ENCODE assay signal across 25 cellular contexts in genomic region chr12:24940157-24940556, GRCh38. TPM values are rescaled to one million over a fixed set of nuclear protein-coding genes. Genes with fewer than 3 reads are reported as not detected.
A peak's percentile ranks its signal among the peaks of the same experiment; 100 is the strongest.
DNase-seq lines count a peak whose midpoint lies in the region; ATAC-seq, FAIRE-seq and TF ChIP-seq lines count a peak whose summit lies in the region.
"Had no signal": no experiment of that assay in that cellular context is flagged by ENCODE, and none has a peak within 500 bp of the region (broad histone marks: within the 10 kb centered on the region; RNA-seq: fewer than 3 reads in every experiment).

No MANE protein-coding gene starts in this region.

- TF ChIP-seq POLR2A in K562 (conservative IDR thresholded peaks at IDR 0.05) = no peak

- BruUV-seq in K562 (replicated peaks; lab: Mats Ljungman, UMichigan) = no TSS peak

- WGBS in K562 (ENCODE audit: insufficient coverage, low coverage, missing lambda C conversion rate) = 100% methylated on average over 2 of the region's 2 CpGs

- peaks cover 98% of the 10 kb centered on the region for H3K79me2 ChIP-seq in K562 (ENCODE audit: control insufficient read depth, insufficient read depth, low read length)
- H3K79me2 ChIP-seq in neural progenitor cell (ENCODE audit: low read depth) = peaks cover 100% of the 10 kb centered on the region

- CTCF ChIA-PET in K562 (lab: Yijun Ruan, JAX; ENCODE audit: low intra/inter-chr PET ratio) = no interaction called here

- peaks cover 34% of the 10 kb centered on the region for H3K36me3 Mint-ChIP-seq in neural progenitor cell
- H3K36me3 Mint-ChIP-seq: CD14-positive monocyte; CD8-positive, alpha-beta memory T cell had no signal

- H3K9ac ChIP-seq in K562 (ENCODE audit: insufficient read depth in 1 of 2, low read depth in 2 of 2, low read length in 2 of 2) = no peak overlapping the region
- H3K9ac ChIP-seq in neural progenitor cell = no peak overlapping the region
- H3K9ac ChIP-seq: BLaER1 treated with 17β-estradiol and CSF1 and Interleukin-3, amounts not matched to agents 10 nM and 100 nM had no signal

- DNase-seq in K562 (ENCODE audit: extremely low read depth in 1 of 4, low spot score in 3 of 4) = no peak
- DNase-seq in left lung = no peak
- DNase-seq in neural progenitor cell (ENCODE audit: low spot score) = no peak
- DNase-seq in activated effector memory CD4-positive, alpha-beta T cell treated with Interleukin-2 at 50 U/mL for 16 hours = no peak
- no peak for DNase-seq in RKO (ENCODE audit: low spot score)
- no peak for DNase-seq in activated naive CD4-positive, alpha-beta T cell (lab: John Stamatoyannopoulos, UW)
- DNase-seq: 8988T; ACHN; AML-193; BE2C; Caco-2; CD4-positive, alpha-beta T cell; CD8-positive, alpha-beta memory T cell; DMS153; DND-41; GOT3; HFFc6 had no signal

- no peaks in the 10 kb centered on the region for H3F3A ChIP-seq in neural progenitor cell (ENCODE audit: low read depth)

- peaks cover 0 to 55% of the 10 kb centered on the region in 2 experiments; a peak in 4 of 5 replicates for H3K4me1 ChIP-seq in K562 (replicated peaks in 1 of 2; ENCODE audit: control insufficient read depth in 2 of 2, insufficient read depth in 2 of 2, low read length in 2 of 2)
- peaks cover 0 to under 1% of the 10 kb centered on the region in 2 donors for H3K4me1 ChIP-seq in left lung
- H3K4me1 ChIP-seq in neural progenitor cell = peaks cover 39% of the 10 kb centered on the region

- H3K4me3 ChIP-seq in K562 (no peak overlapping the region), left lung (no peak overlapping the region), neural progenitor cell (no peak overlapping the region)
- H3K4me3 ChIP-seq: A549; BLaER1 treated with 17β-estradiol and CSF1 and Interleukin-3, amounts not matched to agents 10 nM and 100 nM; HAP-1 had no signal

- no peak overlapping the region for H3K27ac Mint-ChIP-seq in neural progenitor cell
- H3K27ac Mint-ChIP-seq: CD14-positive monocyte; CD4-positive, alpha-beta T cell; CD8-positive, alpha-beta memory T cell; HFFc6 had no signal

- H3K27ac ChIP-seq in K562 (ENCODE audit: extremely low read depth, low read depth, low read length) = no peak overlapping the region
- peak overlapping the region; percentile 21 to 48 for H3K27ac ChIP-seq in left lung
- H3K27ac ChIP-seq in neural progenitor cell = peak overlapping the region; percentile 14
- H3K27ac ChIP-seq: A549; BLaER1 treated with 17β-estradiol and CSF1 and Interleukin-3, amounts not matched to agents 10 nM and 100 nM had no signal

- no peak for TF ChIP-seq RAD21 in K562 (CRISPR knock-in tag; conservative IDR thresholded peaks at IDR 0.05 in 1 of 2, IDR thresholded peaks at IDR 0.05 in 1 of 2)

- H3K4me1 Mint-ChIP-seq in neural progenitor cell = peaks cover 4% of the 10 kb centered on the region
- H3K4me1 Mint-ChIP-seq: CD8-positive, alpha-beta memory T cell had no signal

- POLR2A ChIA-PET in K562 (lab: Yijun Ruan, JAX) = interaction anchor here (1.4 kb wide), 1 partner anchor 12 kb away, joined by 5 read pairs; no protein-coding TSS in a partner anchor

- TF ChIP-seq EP300 in K562 (IDR thresholded peaks at IDR 0.05; ENCODE audit: low read length) = no peak

- H3K9me3 Mint-ChIP-seq in neural progenitor cell = peaks cover 8% of the 10 kb centered on the region
- H3K9me3 Mint-ChIP-seq: CD14-positive monocyte; CD4-positive, alpha-beta T cell; CD8-positive, alpha-beta memory T cell; HFFc6 had no signal

- H3K4me3 Mint-ChIP-seq in neural progenitor cell = no peak overlapping the region
- H3K4me3 Mint-ChIP-seq: CD14-positive monocyte; CD4-positive, alpha-beta T cell; CD8-positive, alpha-beta memory T cell; HFFc6 had no signal

- ATAC-seq in K562 (no peak), left lung (peak; percentile 74), HG03039 (IDR thresholded peaks at IDR 0.05; ENCODE audit: unreplicated experiment) (no peak)
- ATAC-seq: A549 had no signal

- in situ Hi-C loops in K562 (cut with MboI) = no loop called here

- no peak for TF ChIP-seq CTCF in K562 (IDR thresholded peaks at IDR 0.05 in 2 of 3, conservative IDR thresholded peaks at IDR 0.05 in 1 of 3; ENCODE audit: insufficient read depth in 2 of 3, low read depth in 1 of 3, low read length in 3 of 3)
- TF ChIP-seq CTCF in left lung (IDR thresholded peaks at IDR 0.05) = no peak
- no peak for TF ChIP-seq CTCF in neural progenitor cell (IDR thresholded peaks at IDR 0.05)

- peaks cover 4% of the 10 kb centered on the region for H3K9me1 ChIP-seq in K562 (ENCODE audit: control insufficient read depth, insufficient read depth, low read length)

- no peak overlapping the region for H3K4me2 ChIP-seq in K562 (ENCODE audit: insufficient read depth, low read length)
- H3K4me2 ChIP-seq in neural progenitor cell = peak overlapping the region; percentile 52
- H3K4me2 ChIP-seq: A549 had no signal

- no peak for FAIRE-seq in K562 (lab: Jason Lieb, UNC)
- FAIRE-seq: A549, G401.6, GM12892, H54 had no signal

- intact Hi-C loops in K562 (cut with micrococcal nuclease) = loop anchor here (10.0 kb wide), 1 partner anchor 245 kb away; no protein-coding TSS in a partner anchor
- intact Hi-C loops in left lung (cut with DNase I) = no loop called here

- H3K27me3 ChIP-seq in K562 (ENCODE audit: control insufficient read depth in 2 of 2, insufficient read depth in 2 of 2, low read length in 2 of 2) (no peaks in the 10 kb centered on the region), left lung (no peaks in the 10 kb centered on the region), neural progenitor cell (no peaks in the 10 kb centered on the region)
- H3K27me3 ChIP-seq: BE2C; BLaER1 treated with 17β-estradiol and CSF1 and Interleukin-3, amounts not matched to agents 10 nM and 100 nM had no signal

- H4K20me1 ChIP-seq in K562 (replicated peaks; ENCODE audit: control insufficient read depth, insufficient read depth, low read length) = peaks cover 26% of the 10 kb centered on the region
- peaks cover 13% of the 10 kb centered on the region for H4K20me1 ChIP-seq in neural progenitor cell (ENCODE audit: low read depth)

- no peaks in the 10 kb centered on the region for H3K27me3 Mint-ChIP-seq in neural progenitor cell (ENCODE audit: insufficient read depth, low read depth)

- no peaks in the 10 kb centered on the region for H3K9me3 ChIP-seq in K562 (replicated peaks; ENCODE audit: control insufficient read depth, insufficient read depth, low read depth, low read length)
- no peaks in the 10 kb centered on the region for H3K9me3 ChIP-seq in left lung
- no peaks in the 10 kb centered on the region for H3K9me3 ChIP-seq in neural progenitor cell (ENCODE audit: low read depth)
- H3K9me3 ChIP-seq: A549, BE2C, Caco-2, HAP-1 had no signal

- H2AFZ ChIP-seq in K562 (ENCODE audit: low read depth, low read length) = no peak overlapping the region
- no peak overlapping the region for H2AFZ ChIP-seq in neural progenitor cell (replicated peaks)

- H3K36me3 ChIP-seq in K562 (ENCODE audit: control insufficient read depth, insufficient read depth, low read length) (peaks cover 58% of the 10 kb centered on the region), left lung (no peaks in the 10 kb centered on the region), neural progenitor cell (no peaks in the 10 kb centered on the region)

TF ChIP-seq in K562, 482 proteins besides CTCF, POLR2A, EP300 and RAD21:
- TF ChIP-seq NBN (IDR thresholded peaks at IDR 0.05; ENCODE audit: low read depth) = no peak
- peak; percentile 19 for TF ChIP-seq TAF9B (IDR thresholded peaks at IDR 0.05; ENCODE audit: partially characterized antibody)

RNA-seq across cellular contexts. Expression of gene BCAT1, which starts 8.7 kb away (rescaled TPM):
- 53.5 and 124 TPM in 2 replicates for total RNA-seq in K562 (2011; cell fraction: chromatin; rRNA removed; ENCODE audit: low replicate concordance)
- 33.0 and 49.7 TPM in 2 replicates for total RNA-seq in K562 (2011; cell fraction: nucleolus; rRNA removed)
- total RNA-seq in K562 (2011; cell fraction: nucleoplasm; rRNA removed) = 127 and 193 TPM in 2 replicates
- total RNA-seq in K562 (2014; rRNA removed) (79.4 and 81.9 TPM in 2 replicates), K562 (2014; rRNA removed; fragmentation: Illumina TruSeq; extraction: Trizol) (130 and 155 TPM in 2 replicates), K562 (2015; rRNA removed; fragmentation: Illumina TruSeq; extraction: Trizol) (64.9 and 68.6 TPM in 2 replicates), K562 (2021) (154 and 157 TPM in 2 replicates), left lung (100 to 1,000 TPM in 1 of 2 donors, 10 to 100 TPM in 1; 74.7 to 131 TPM), neural progenitor cell (ENCODE audit: low replicate concordance) (246 and 287 TPM in 2 replicates)
- polyA plus RNA-seq in K562 (2011; rRNA removed) (58.8 and 59.1 TPM in 2 replicates), K562 (2014; fragmentation: Illumina TruSeq; extraction: Trizol) (66.8 and 78.4 TPM in 2 replicates), K562 (2014; fragmentation: Nextera tagmentation; extraction: Ambion mirVana) (10 to 100 TPM; 38.5 to 45.4 TPM), K562 (2014; rRNA removed) (48.1 and 59.1 TPM in 2 replicates)
- 28.1 and 58.5 TPM in 2 replicates for polyA plus RNA-seq in K562 (2011; cell fraction: cytosol; rRNA removed)
- 33.1 and 43.9 TPM in 2 replicates for polyA plus RNA-seq in K562 (2011; cell fraction: nucleus; rRNA removed)
- polyA plus RNA-seq in K562 (2012) = 53.7 and 101 TPM in 2 replicates
- 130 and 179 TPM in 2 replicates for polyA minus RNA-seq in K562 (2011; rRNA and poly(A)+ RNA removed)
- polyA minus RNA-seq in K562 (2011; cell fraction: cytosol; rRNA and poly(A)+ RNA removed) = 82.9 and 107 TPM in 2 replicates
- polyA minus RNA-seq in K562 (2011; cell fraction: nucleus; rRNA and poly(A)+ RNA removed) = 34.1 and 69.3 TPM in 2 replicates
